21 cellular contexts compared by ENCODE assay signal in the genomic region with DNA sequence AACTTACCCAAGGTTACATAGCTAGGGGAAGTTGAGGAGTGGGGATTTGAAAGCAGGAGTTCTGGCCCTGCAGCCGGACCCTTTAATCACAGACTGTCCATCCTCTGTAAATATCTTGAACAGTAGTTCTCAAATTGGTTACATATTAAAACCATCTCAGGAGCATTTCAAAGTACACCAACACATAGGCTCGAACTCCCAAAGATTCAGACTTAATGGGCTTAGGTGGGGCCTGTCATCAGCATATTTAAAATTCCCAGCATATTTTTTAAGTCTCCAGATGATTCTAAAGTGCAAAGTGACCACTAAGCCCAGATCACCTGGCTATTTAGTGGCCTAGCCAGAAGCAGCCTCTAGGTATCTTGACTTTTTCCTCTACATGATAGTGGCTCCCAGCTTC.
"Had no signal": no experiment of that assay in that cellular context is flagged by ENCODE, and none has a peak within 500 bp of the region (broad histone marks: within the 10 kb centered on the region; RNA-seq: fewer than 3 reads in every experiment).

No MANE protein-coding gene starts in this region.

- H3K4me1 ChIP-seq: heart left ventricle, parathyroid adenoma, right atrium auricular region, thyroid gland, vagina had no signal

- H2AFZ ChIP-seq: hepatocyte, parathyroid adenoma had no signal

- H3K79me2 ChIP-seq: hepatocyte, parathyroid adenoma had no signal

- DNase-seq: cortex of kidney; effector memory CD8-positive, alpha-beta T cell; heart left ventricle; kidney glomerular epithelial cell; mucosa of descending colon; naive B cell; stimulated activated CD4-positive, alpha-beta T cell treated with anti-CD3 and anti-CD28 coated beads, Interleukin-2, amount 100 ng/mL, for 24 hours; stimulated activated CD4-positive, alpha-beta T cell treated with anti-CD3 and anti-CD28 coated beads, Interleukin-4, amount 100 ng/mL, for 24 hours; stimulated activated naive CD4-positive, alpha-beta T cell treated with Interleukin-2 at 50 U/mL for 16 hours; stomach; thyroid gland; trophoblast cell had no signal

- H3K27me3 ChIP-seq: heart left ventricle, hepatocyte, neutrophil, right atrium auricular region, stomach, thyroid gland, vagina had no signal

- H3K36me3 ChIP-seq: heart left ventricle, neutrophil, right atrium auricular region, stomach, thyroid gland, vagina had no signal

- H3K9ac ChIP-seq: parathyroid adenoma had no signal

- ATAC-seq: effector memory CD8-positive, alpha-beta T cell; heart left ventricle; mucosa of descending colon; natural killer cell treated with Interleukin-12 subunit alpha and Interleukin-12 subunit beta and Interleukin-15 and Interleukin-18, amount 100 ng/mL, for 72 hours; sciatic nerve; stimulated activated effector memory CD8-positive, alpha-beta T cell treated with anti-CD3 and anti-CD28 coated beads, Interleukin-12 subunit alpha, Interleukin-12 subunit beta, amount 100 ng/mL, for 72 hours had no signal

- H3K9me3 ChIP-seq: heart left ventricle, mucosa of descending colon, neutrophil, right atrium auricular region, stomach, thyroid gland, vagina had no signal

- H3K4me3 ChIP-seq: heart left ventricle, hepatocyte, lung, mucosa of descending colon, right atrium auricular region, stomach, thyroid gland, vagina had no signal

- H3K27ac ChIP-seq: heart left ventricle, hepatocyte, neutrophil, parathyroid adenoma, right atrium auricular region, stomach, thyroid gland, vagina had no signal

- H3K4me2 ChIP-seq: hepatocyte had no signal
